Comparison of ENCODE assay signal across 1 cellular context in genomic region chr3:15795563-15796308, GRCh38.
TF ChIP-seq lines count a peak whose summit lies in the region.

No MANE protein-coding gene starts in this region.

TF ChIP-seq in K562, 482 proteins besides CTCF, POLR2A, EP300 and RAD21 (continued from another document):
- no peak for TF ChIP-seq RAD51 (IDR thresholded peaks at IDR 0.05; ENCODE audit: borderline replicate concordance, low read depth)
- no peak for TF ChIP-seq ZNF134 (CRISPR knock-in tag; conservative IDR thresholded peaks at IDR 0.05)
- TF ChIP-seq FOXP4 (CRISPR knock-in tag; IDR thresholded peaks at IDR 0.05; ENCODE audit: borderline replicate concordance) = no peak
- TF ChIP-seq TRIM25 (IDR thresholded peaks at IDR 0.05; ENCODE audit: borderline replicate concordance) = no peak
- TF ChIP-seq EZH2 (IDR thresholded peaks at IDR 0.05; ENCODE audit: borderline replicate concordance, low read depth, low read length) = no peak
- 0 out of 2 replicates have a peak, but pooled peaks have one; percentile 9 for TF ChIP-seq MYBL2 (IDR thresholded peaks at IDR 0.05; ENCODE audit: low read depth)
- no peak for TF ChIP-seq MYBL2 (CRISPR knock-in tag; IDR thresholded peaks at IDR 0.05; ENCODE audit: borderline replicate concordance)
- TF ChIP-seq HNRNPK (IDR thresholded peaks at IDR 0.05; ENCODE audit: low read depth, low read length, poor library complexity, severe bottlenecking) = no peak
- TF ChIP-seq RBM15 (IDR thresholded peaks at IDR 0.05; ENCODE audit: insufficient read depth, low read length) = no peak
- TF ChIP-seq ZNF785 (CRISPR knock-in tag; IDR thresholded peaks at IDR 0.05) = no peak
- TF ChIP-seq ASH1L (IDR thresholded peaks at IDR 0.05; ENCODE audit: borderline replicate concordance, low read depth, partially characterized antibody) = no peak
- TF ChIP-seq THAP12 (CRISPR knock-in tag; IDR thresholded peaks at IDR 0.05) = no peak
- no peak for TF ChIP-seq CTBP1 (IDR thresholded peaks at IDR 0.05; ENCODE audit: borderline replicate concordance)
- TF ChIP-seq POLR2B (IDR thresholded peaks at IDR 0.05; ENCODE audit: low read depth, partially characterized antibody) = no peak
- no peak for TF ChIP-seq KAT7 (CRISPR knock-in tag; IDR thresholded peaks at IDR 0.05; ENCODE audit: borderline replicate concordance)
- no peak for TF ChIP-seq ZNF24 (IDR thresholded peaks at IDR 0.05)
- TF ChIP-seq FUS (optimal IDR thresholded peaks at IDR 0.05; ENCODE audit: low read depth, low read length) = no peak
- TF ChIP-seq HNRNPLL (IDR thresholded peaks at IDR 0.05; ENCODE audit: low read depth, low read length, poor library complexity, severe bottlenecking) = no peak
- peak; percentile 28; the same call in 1 of the 2 replicates for TF ChIP-seq CEBPG (CRISPR knock-in tag; IDR thresholded peaks at IDR 0.05)
- peak; percentile 66 to 86 for TF ChIP-seq CEBPG (tag; conservative IDR thresholded peaks at IDR 0.05 in 1 of 2, IDR thresholded peaks at IDR 0.05 in 1 of 2)
